ENCODE assay signal across 11 cellular contexts in genomic region chrX:265502-265901, GRCh38.
"Had no signal": no experiment of that assay in that cellular context is flagged by ENCODE, and none has a peak within 500 bp of the region (broad histone marks: within the 10 kb centered on the region; RNA-seq: fewer than 3 reads in every experiment).

No MANE protein-coding gene starts in this region.

- FAIRE-seq: islet of Langerhans had no signal

- DNase-seq: activated CD4-positive, alpha-beta T cell treated with anti-CD3 and anti-CD28 coated beads for 48 hours; anterior cingulate cortex; esophagus squamous epithelium; mesenchymal stem cell; occipital lobe; stimulated activated CD4-positive, alpha-beta T cell treated with anti-CD3 and anti-CD28 coated beads, Interleukin-15, amount 100 ng/mL, for 24 hours; stimulated activated CD4-positive, alpha-beta T cell treated with anti-CD3 and anti-CD28 coated beads, Interleukin-4, amount 100 ng/mL, for 4 hours; T1000 had no signal

- H3K27me3 ChIP-seq: esophagus squamous epithelium, left lung had no signal

- H3K9me3 ChIP-seq: esophagus squamous epithelium, left lung, tibial artery had no signal

- H3K4me1 ChIP-seq: tibial artery had no signal

- H3K4me3 ChIP-seq: esophagus squamous epithelium, left lung, tibial artery had no signal

- H3K27ac ChIP-seq: esophagus squamous epithelium, left lung, tibial artery had no signal

- H3K36me3 ChIP-seq: esophagus squamous epithelium, left lung, tibial artery had no signal
